In the genomic region with DNA sequence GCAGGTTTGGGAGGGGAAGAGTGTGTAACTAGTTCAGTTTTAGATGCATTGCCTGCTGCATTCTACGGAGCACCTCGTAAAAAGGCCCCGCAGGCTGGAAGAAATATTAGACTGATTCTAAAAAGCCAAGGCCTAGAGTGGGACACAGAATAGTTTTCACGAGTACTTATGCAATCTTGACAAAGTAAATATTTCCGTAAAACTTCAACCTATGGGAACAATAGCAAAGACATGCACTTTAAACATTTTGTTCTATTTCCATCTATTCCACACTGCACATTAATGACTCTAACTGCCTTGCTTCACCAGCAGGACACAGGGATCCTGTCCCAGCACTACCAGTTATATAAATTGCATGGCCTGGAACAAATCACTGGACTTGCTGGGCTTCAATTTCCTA, we compare ENCODE assay signal across 18 cellular contexts.
DNase-seq lines count a peak whose midpoint lies in the region; TF ChIP-seq lines count a peak whose summit lies in the region.
"Had no signal": no experiment of that assay in that cellular context is flagged by ENCODE, and none has a peak within 500 bp of the region (broad histone marks: within the 10 kb centered on the region; RNA-seq: fewer than 3 reads in every experiment).

No MANE protein-coding gene starts in this region.

- H3K36me3 ChIP-seq in HEK293 (ENCODE audit: control insufficient read depth in 2 of 2, insufficient read depth in 1 of 2, low read length in 2 of 2) (no peaks in the 10 kb centered on the region), muscle layer of colon (ENCODE audit: insufficient read depth, low read length) (no peaks in the 10 kb centered on the region)

- no peaks in the 10 kb centered on the region for H3K9me3 Mint-ChIP-seq in activated naive CD4-positive, alpha-beta T cell treated with anti-CD3 and anti-CD28 coated beads, Interleukin-2, amount 50 U/mL, for 24 hours
- H3K9me3 Mint-ChIP-seq: CD4-positive, alpha-beta T cell; CD8-positive, alpha-beta memory T cell had no signal

- H3K9me3 ChIP-seq in HEK293 (ENCODE audit: control insufficient read depth, insufficient read depth, low read depth, low read length) (no peaks in the 10 kb centered on the region), muscle layer of colon (ENCODE audit: low read length) (no peaks in the 10 kb centered on the region)
- H3K9me3 ChIP-seq: BLaER1 had no signal

- H3K27ac ChIP-seq in HEK293 (ENCODE audit: extremely low read depth, low read depth, low read length): no peak overlapping the region
- H3K27ac ChIP-seq in muscle layer of colon (ENCODE audit: low read depth, low read length): peak overlapping the region; percentile 10
- H3K27ac ChIP-seq: 22Rv1, BLaER1, C4-2B had no signal

- no peak overlapping the region for H3K9ac ChIP-seq in muscle layer of colon (ENCODE audit: low read length)
- H3K9ac ChIP-seq: BLaER1 had no signal

- H3K4me3 Mint-ChIP-seq in activated naive CD4-positive, alpha-beta T cell treated with anti-CD3 and anti-CD28 coated beads, Interleukin-2, amount 50 U/mL, for 24 hours: no peak overlapping the region
- H3K4me3 Mint-ChIP-seq: B cell; CD4-positive, alpha-beta T cell; CD8-positive, alpha-beta memory T cell had no signal

- H3K27me3 ChIP-seq in muscle layer of colon (ENCODE audit: control insufficient read depth in 1 of 2, insufficient read depth in 2 of 2, low read length in 2 of 2): no peaks in the 10 kb centered on the region
- H3K27me3 ChIP-seq: BLaER1 had no signal

- no peak for DNase-seq in activated naive CD4-positive, alpha-beta T cell treated with anti-CD3 and anti-CD28 coated beads, Interleukin-2, amount 50 U/mL, for 16 hours
- DNase-seq in stimulated activated naive CD4-positive, alpha-beta T cell treated with Interleukin-2 at 50 U/mL for 16 hours (lab: John Stamatoyannopoulos, UW): no peak
- no peak for DNase-seq in NCI-H1105 treated with DMSO at 0.1 percent for 48 hours (lab: John Stamatoyannopoulos, UW)
- DNase-seq: CD4-positive, alpha-beta T cell; CD8-positive, alpha-beta memory T cell; DMS53; DMS79 treated with DMSO at 0.1 percent for 48 hours; GF-D8; GOT3; H7; HCEC 1CT had no signal

- H3K4me3 ChIP-seq in HEK293 (ENCODE audit: low read depth, low read length) (no peak overlapping the region), muscle layer of colon (ENCODE audit: low read depth in 1 of 2, low read length in 2 of 2) (no peak overlapping the region)
- H3K4me3 ChIP-seq: BLaER1 had no signal

- CTCF ChIA-PET in HEK293 (lab: Yijun Ruan, JAX): no interaction called here

- H3K27ac Mint-ChIP-seq in activated naive CD4-positive, alpha-beta T cell treated with anti-CD3 and anti-CD28 coated beads, Interleukin-2, amount 50 U/mL, for 24 hours: peak overlapping the region; percentile 25
- H3K27ac Mint-ChIP-seq: CD4-positive, alpha-beta T cell had no signal

- no peak for TF ChIP-seq CTCF in HEK293 (tag by site-specific recombination; IDR thresholded peaks at IDR 0.05)

- peaks cover 16% of the 10 kb centered on the region for H3K36me3 Mint-ChIP-seq in activated naive CD4-positive, alpha-beta T cell treated with anti-CD3 and anti-CD28 coated beads, Interleukin-2, amount 50 U/mL, for 24 hours

- POLR2A ChIA-PET in HEK293 (lab: Yijun Ruan, JAX): no interaction called here

- H3K4me1 ChIP-seq in HEK293 (ENCODE audit: control insufficient read depth, insufficient read depth, low read length) (peaks cover 2% of the 10 kb centered on the region; the same call in 1 of the 2 replicates), muscle layer of colon (ENCODE audit: insufficient read depth, low read length) (peaks cover 41% of the 10 kb centered on the region)
- H3K4me1 ChIP-seq: BLaER1 had no signal

- no peaks in the 10 kb centered on the region for H3K27me3 Mint-ChIP-seq in activated naive CD4-positive, alpha-beta T cell treated with anti-CD3 and anti-CD28 coated beads, Interleukin-2, amount 50 U/mL, for 24 hours
- H3K27me3 Mint-ChIP-seq: B cell; CD4-positive, alpha-beta T cell; CD8-positive, alpha-beta memory T cell had no signal

- H3K4me1 Mint-ChIP-seq in activated naive CD4-positive, alpha-beta T cell treated with anti-CD3 and anti-CD28 coated beads, Interleukin-2, amount 50 U/mL, for 24 hours: peaks cover 31% of the 10 kb centered on the region

TF ChIP-seq in HEK293, 187 proteins besides CTCF, POLR2A, EP300 and RAD21 (continues in another document):
- TF ChIP-seq ZNF148 (tag by site-specific recombination; IDR thresholded peaks at IDR 0.05; ENCODE audit: borderline replicate concordance) (no peak), ZNF639 (tag by site-specific recombination; IDR thresholded peaks at IDR 0.05) (no peak), BCL11A (tag by site-specific recombination; IDR thresholded peaks at IDR 0.05; ENCODE audit: low read depth) (no peak), PRDM6 (tag by site-specific recombination; IDR thresholded peaks at IDR 0.05) (0 out of 2 replicates have a peak, but pooled peaks have one; percentile 22), ZNF302 (tag by site-specific recombination; IDR thresholded peaks at IDR 0.05; ENCODE audit: low read depth) (no peak), KLF7 (tag by site-specific recombination; IDR thresholded peaks at IDR 0.05; ENCODE audit: borderline replicate concordance) (no peak), ZSCAN23 (tag by site-specific recombination; IDR thresholded peaks at IDR 0.05) (no peak), ZNF10 (tag by site-specific recombination; IDR thresholded peaks at IDR 0.05) (no peak), GLI2 (tag by site-specific recombination; IDR thresholded peaks at IDR 0.05; ENCODE audit: borderline replicate concordance, low read depth) (no peak), ZNF24 (tag by site-specific recombination; IDR thresholded peaks at IDR 0.05) (no peak)
- TF ChIP-seq, protein P1, sequence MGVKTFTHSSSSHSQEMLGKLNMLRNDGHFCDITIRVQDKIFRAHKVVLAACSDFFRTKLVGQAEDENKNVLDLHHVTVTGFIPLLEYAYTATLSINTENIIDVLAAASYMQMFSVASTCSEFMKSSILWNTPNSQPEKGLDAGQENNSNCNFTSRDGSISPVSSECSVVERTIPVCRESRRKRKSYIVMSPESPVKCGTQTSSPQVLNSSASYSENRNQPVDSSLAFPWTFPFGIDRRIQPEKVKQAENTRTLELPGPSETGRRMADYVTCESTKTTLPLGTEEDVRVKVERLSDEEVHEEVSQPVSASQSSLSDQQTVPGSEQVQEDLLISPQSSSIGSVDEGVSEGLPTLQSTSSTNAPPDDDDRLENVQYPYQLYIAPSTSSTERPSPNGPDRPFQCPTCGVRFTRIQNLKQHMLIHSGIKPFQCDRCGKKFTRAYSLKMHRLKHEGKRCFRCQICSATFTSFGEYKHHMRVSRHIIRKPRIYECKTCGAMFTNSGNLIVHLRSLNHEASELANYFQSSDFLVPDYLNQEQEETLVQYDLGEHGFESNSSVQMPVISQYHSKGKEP (tag by site-specific recombination; IDR thresholded peaks at IDR 0.05): peak; percentile 42; the same call in 1 of the 2 replicates
- TF ChIP-seq, protein P2, sequence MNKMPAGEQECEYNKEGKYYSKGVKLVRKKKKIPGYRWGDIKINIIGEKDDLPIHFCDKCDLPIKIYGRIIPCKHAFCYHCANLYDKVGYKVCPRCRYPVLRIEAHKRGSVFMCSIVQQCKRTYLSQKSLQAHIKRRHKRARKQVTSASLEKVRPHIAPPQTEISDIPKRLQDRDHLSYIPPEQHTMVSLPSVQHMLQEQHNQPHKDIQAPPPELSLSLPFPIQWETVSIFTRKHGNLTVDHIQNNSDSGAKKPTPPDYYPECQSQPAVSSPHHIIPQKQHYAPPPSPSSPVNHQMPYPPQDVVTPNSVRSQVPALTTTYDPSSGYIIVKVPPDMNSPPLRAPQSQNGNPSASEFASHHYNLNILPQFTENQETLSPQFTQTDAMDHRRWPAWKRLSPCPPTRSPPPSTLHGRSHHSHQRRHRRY (tag by site-specific recombination; IDR thresholded peaks at IDR 0.05): no peak
